8 cellular contexts compared by ENCODE assay signal in genomic region chr1:155277070-155277895, GRCh38. TPM values are rescaled to one million over a fixed set of nuclear protein-coding genes. Genes with fewer than 3 reads are reported as not detected.
DNase-seq lines count a peak whose midpoint lies in the region; ATAC-seq, FAIRE-seq and TF ChIP-seq lines count a peak whose summit lies in the region.

Gene HCN3 (plus strand): TSS chr1:155277463. CDS start chr1:155277591, 128 bp downstream.

- H3K4me1 ChIP-seq in right atrium auricular region: peaks cover 0 to 28% of the 10 kb centered on the region in 2 donors
- peaks cover 19% of the 10 kb centered on the region for H3K4me1 ChIP-seq in psoas muscle
- peaks cover 2% of the 10 kb centered on the region for H3K4me1 ChIP-seq in urinary bladder (ENCODE audit: insufficient read depth)

- H3K27me3 Mint-ChIP-seq in T-helper 1 cell treated with Interleukin-12 subunit alpha and Interleukin-12 subunit beta and Interleukin-4 antibody, amounts not matched to agents 30 μg/mL and 1 μg/mL, for 36 hours (ENCODE audit: low read depth): peaks cover 5% of the 10 kb centered on the region

- peak within 1 kb of the TSS; percentile 61 to 80 for H3K4me3 ChIP-seq in right atrium auricular region
- peak within 1 kb of the TSS; percentile 86 for H3K4me3 ChIP-seq in psoas muscle
- H3K4me3 ChIP-seq in urinary bladder (ENCODE audit: low read depth, low read length): peak within 1 kb of the TSS; percentile 70

- 1% methylated on average over 61 to 68 of the region's 68 CpGs for WGBS in psoas muscle, 3 donors
- WGBS in urinary bladder: 1% methylated on average over 68 of the region's 68 CpGs

- ATAC-seq in HG02938 (IDR thresholded peaks at IDR 0.05; ENCODE audit: unreplicated experiment) (peak; percentile 48), psoas muscle (peak; percentile 85 to 91 (median 90))

- H3K27me3 ChIP-seq in right atrium auricular region (no peaks in the 10 kb centered on the region), psoas muscle (ENCODE audit: insufficient read depth in 3 of 3, low read length in 2 of 3) (no peaks in the 10 kb centered on the region)

- no peaks in the 10 kb centered on the region for H3K36me3 ChIP-seq in right atrium auricular region
- no peaks in the 10 kb centered on the region for H3K36me3 ChIP-seq in psoas muscle (ENCODE audit: insufficient read depth in 1 of 2, low read depth in 1 of 2)
- H3K36me3 ChIP-seq in urinary bladder (ENCODE audit: insufficient read depth): no peaks in the 10 kb centered on the region

- peak within 1 kb of the TSS; percentile 26 for H3K27ac Mint-ChIP-seq in T-helper 1 cell treated with Interleukin-12 subunit alpha and Interleukin-12 subunit beta and Interleukin-4 antibody, amounts not matched to agents 30 μg/mL and 1 μg/mL, for 36 hours

- intact Hi-C loops in psoas muscle (cut with DNase I): loop anchor here (2.0 to 5.0 kb wide), 2 partner anchors 45 to 46 kb away; partner anchors contain the start of gene RUSC1 (in 1 of the 2)

- DNase-seq in GM12892 (ENCODE audit: insufficient read length) (peak; percentile 93), NCI-H1694 treated with DMSO at 0.1 percent for 48 hours (lab: John Stamatoyannopoulos, UW) (peak; percentile 99), amygdala (lab: John Stamatoyannopoulos, UW) (peak; percentile 33 to 98 (median 93)), right atrium auricular region (ENCODE audit: low spot score) (peak; percentile 97), psoas muscle (peak; percentile 97 to 99)

- no peak for TF ChIP-seq POLR2A in GM12892 (IDR thresholded peaks at IDR 0.05; ENCODE audit: low read depth, low read length)

- peak; percentile 63 for FAIRE-seq in GM12892 (lab: Jason Lieb, UNC)

- H3K9me3 ChIP-seq in right atrium auricular region: no peaks in the 10 kb centered on the region
- H3K9me3 ChIP-seq in psoas muscle: no peaks in the 10 kb centered on the region

- H3K36me3 Mint-ChIP-seq in T-helper 1 cell treated with Interleukin-12 subunit alpha and Interleukin-12 subunit beta and Interleukin-4 antibody, amounts not matched to agents 30 μg/mL and 1 μg/mL, for 36 hours (ENCODE audit: low read depth): peaks cover 5% of the 10 kb centered on the region

- H3K4me1 Mint-ChIP-seq in T-helper 1 cell treated with Interleukin-12 subunit alpha and Interleukin-12 subunit beta and Interleukin-4 antibody, amounts not matched to agents 30 μg/mL and 1 μg/mL, for 36 hours (ENCODE audit: low read depth): peaks cover 28% of the 10 kb centered on the region

- H3K9me3 Mint-ChIP-seq in T-helper 1 cell treated with Interleukin-12 subunit alpha and Interleukin-12 subunit beta and Interleukin-4 antibody, amounts not matched to agents 30 μg/mL and 1 μg/mL, for 36 hours: no peaks in the 10 kb centered on the region

- H3K27ac ChIP-seq in right atrium auricular region (peak within 1 kb of the TSS; percentile 63 to 79), psoas muscle (peak within 1 kb of the TSS; percentile 39), urinary bladder (ENCODE audit: low read depth) (peak within 1 kb of the TSS; percentile 60)

- TF ChIP-seq CTCF in right atrium auricular region (IDR thresholded peaks at IDR 0.05): peak; percentile 72 to 88
- peak; percentile 64 for TF ChIP-seq CTCF in psoas muscle (IDR thresholded peaks at IDR 0.05)

- H3K4me3 Mint-ChIP-seq in T-helper 1 cell treated with Interleukin-12 subunit alpha and Interleukin-12 subunit beta and Interleukin-4 antibody, amounts not matched to agents 30 μg/mL and 1 μg/mL, for 36 hours: peak within 1 kb of the TSS; percentile 80

RNA-seq across cellular contexts. Expression of gene HCN3, which starts in this region (rescaled TPM):
- 1.1 TPM for polyA plus RNA-seq in GM12892 (2012; ENCODE audit: missing spikeins)
- total RNA-seq in right atrium auricular region: under 1 TPM; 0.35 to 0.41 TPM
- total RNA-seq in psoas muscle: under 1 TPM in 3 of 4 donors, not detected in 1; 0.27 to 0.82 (median 0.32) TPM
- polyA plus RNA-seq in psoas muscle: under 1 TPM; 0.38 to 0.97 (median 0.52) TPM
- 3.0 TPM for total RNA-seq in urinary bladder
- 3.2 TPM for polyA plus RNA-seq in urinary bladder

Comparison
In these comparisons a context has a peak if more than half of its experiments do, and no peak if none do; other contexts are left out.
1. Peak in every context shown above with its lines: DNase-seq, ATAC-seq, H3K4me3 ChIP-seq and H3K27ac ChIP-seq.
2. Peak in DNase-seq, H3K4me3 ChIP-seq and H3K27ac ChIP-seq in right atrium auricular region; RNA of the gene not detected or under 1 TPM.
3. Peak in DNase-seq, ATAC-seq, H3K4me3 ChIP-seq and H3K27ac ChIP-seq in psoas muscle; RNA of the gene not detected or under 1 TPM.